27 cellular contexts compared by ENCODE assay signal in the genomic region with DNA sequence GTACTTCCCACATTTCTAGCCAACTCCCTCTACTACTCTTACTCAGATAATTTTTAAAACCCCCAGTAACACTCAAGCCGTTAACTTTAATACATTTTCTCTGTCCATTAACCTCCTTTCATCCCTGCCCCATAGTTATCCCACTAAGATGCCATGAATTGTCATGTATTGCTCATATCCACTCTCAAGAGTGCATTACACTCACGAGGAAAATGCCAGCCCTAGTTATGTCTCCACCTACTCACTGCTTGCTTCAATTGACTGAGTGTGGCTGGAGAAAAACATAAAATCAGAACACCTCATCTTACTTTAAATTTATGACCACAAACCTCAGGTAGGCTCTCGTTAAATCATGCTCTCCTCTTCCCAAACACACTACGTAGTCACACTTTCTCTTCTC.
"Had no signal": no experiment of that assay in that cellular context is flagged by ENCODE, and none has a peak within 500 bp of the region (broad histone marks: within the 10 kb centered on the region; RNA-seq: fewer than 3 reads in every experiment).

No MANE protein-coding gene starts in this region.

- H3K4me3 ChIP-seq: left ventricle myocardium inferior, lung, mucosa of descending colon, pancreas, prostate gland, right atrium auricular region, right lobe of liver, smooth muscle cell, tibial nerve, upper lobe of left lung had no signal

- H3K4me3 Mint-ChIP-seq: memory B cell; naive thymus-derived CD4-positive, alpha-beta T cell; natural killer cell treated with Interleukin-12 subunit alpha and Interleukin-12 subunit beta and Interleukin-15 and Interleukin-18, amount 100 ng/mL, for 72 hours; neural crest cell; stimulated activated memory B cell treated with anti-CD40 and anti-IgM and Interleukin-4, amounts not matched to agents 10 μg/mL and 1 μg/mL and 100 μg/mL, for 72 hours; stimulated activated naive CD8-positive, alpha-beta T cell treated with anti-CD3 and anti-CD28 coated beads, Interleukin-15, amount 100 ng/mL, for 72 hours had no signal

- H3K4me1 ChIP-seq: left ventricle myocardium inferior, pancreas, prostate gland, right atrium auricular region, right lobe of liver, tibial nerve, upper lobe of left lung had no signal

- H3K27ac Mint-ChIP-seq: memory B cell; naive thymus-derived CD4-positive, alpha-beta T cell; natural killer cell treated with Interleukin-12 subunit alpha and Interleukin-12 subunit beta and Interleukin-15 and Interleukin-18, amount 100 ng/mL, for 72 hours; stimulated activated memory B cell treated with anti-CD40 and anti-IgM and Interleukin-4, amounts not matched to agents 10 μg/mL and 1 μg/mL and 100 μg/mL, for 72 hours; stimulated activated naive CD8-positive, alpha-beta T cell treated with anti-CD3 and anti-CD28 coated beads, Interleukin-15, amount 100 ng/mL, for 72 hours had no signal

- H3K27me3 ChIP-seq: pancreas, right atrium auricular region, right lobe of liver, tibial nerve, upper lobe of left lung had no signal

- H3K9me3 ChIP-seq: mucosa of descending colon, pancreas, prostate gland, right lobe of liver had no signal

- H3K27me3 Mint-ChIP-seq: memory B cell; naive thymus-derived CD4-positive, alpha-beta T cell; natural killer cell treated with Interleukin-12 subunit alpha and Interleukin-12 subunit beta and Interleukin-15 and Interleukin-18, amount 100 ng/mL, for 72 hours; stimulated activated memory B cell treated with anti-CD40 and anti-IgM and Interleukin-4, amounts not matched to agents 10 μg/mL and 1 μg/mL and 100 μg/mL, for 72 hours; stimulated activated naive CD8-positive, alpha-beta T cell treated with anti-CD3 and anti-CD28 coated beads, Interleukin-15, amount 100 ng/mL, for 72 hours had no signal

- ATAC-seq: mucosa of descending colon; naive thymus-derived CD4-positive, alpha-beta T cell; natural killer cell treated with Interleukin-12 subunit alpha and Interleukin-12 subunit beta and Interleukin-15 and Interleukin-18, amount 100 ng/mL, for 72 hours; pancreas; right lobe of liver; stimulated activated memory B cell treated with anti-CD40 and anti-IgM and Interleukin-4, amounts not matched to agents 10 μg/mL and 1 μg/mL and 100 μg/mL, for 72 hours; stimulated activated naive CD8-positive, alpha-beta T cell treated with anti-CD3 and anti-CD28 coated beads, Interleukin-15, amount 100 ng/mL, for 72 hours had no signal

- H3K36me3 Mint-ChIP-seq: memory B cell; naive thymus-derived CD4-positive, alpha-beta T cell; natural killer cell treated with Interleukin-12 subunit alpha and Interleukin-12 subunit beta and Interleukin-15 and Interleukin-18, amount 100 ng/mL, for 72 hours; stimulated activated memory B cell treated with anti-CD40 and anti-IgM and Interleukin-4, amounts not matched to agents 10 μg/mL and 1 μg/mL and 100 μg/mL, for 72 hours had no signal

- H3K36me3 ChIP-seq: left ventricle myocardium inferior, pancreas, prostate gland, right atrium auricular region, right lobe of liver, tibial nerve, upper lobe of left lung had no signal

- DNase-seq: hippocampal formation; kidney; left ventricle myocardium inferior; midbrain; mucosa of descending colon; naive thymus-derived CD4-positive, alpha-beta T cell; nucleus accumbens; pancreas; posterior cingulate gyrus; right lobe of liver; stimulated activated CD4-positive, alpha-beta T cell treated with anti-CD3 and anti-CD28 coated beads, Interleukin-1b, Interleukin-23, amount 100 ng/mL, for 48 hours; stimulated activated CD4-positive, alpha-beta T cell treated with anti-CD3 and anti-CD28 coated beads, Interleukin-2, amount 100 ng/mL, for 48 hours; stimulated activated CD4-positive, alpha-beta T cell treated with anti-CD3 and anti-CD28 coated beads, Interleukin-4, amount 100 ng/mL, for 4 hours; stimulated activated CD8-positive, alpha-beta memory T cell treated with anti-CD3 and anti-CD28 coated beads, Interleukin-4, amount 100 ng/mL, for 48 hours; stimulated activated naive CD4-positive, alpha-beta T cell treated with Interleukin-2 at 50 U/mL for 16 hours; stimulated activated naive CD8-positive, alpha-beta T cell treated with anti-CD3 and anti-CD28 coated beads, Interleukin-15, amount 100 ng/mL, for 72 hours; substantia nigra; upper lobe of left lung had no signal

- H3K4me2 ChIP-seq: smooth muscle cell had no signal

- H3K4me1 Mint-ChIP-seq: memory B cell; naive thymus-derived CD4-positive, alpha-beta T cell; neural crest cell; stimulated activated memory B cell treated with anti-CD40 and anti-IgM and Interleukin-4, amounts not matched to agents 10 μg/mL and 1 μg/mL and 100 μg/mL, for 72 hours; stimulated activated naive CD8-positive, alpha-beta T cell treated with anti-CD3 and anti-CD28 coated beads, Interleukin-15, amount 100 ng/mL, for 72 hours had no signal

- H3K27ac ChIP-seq: left ventricle myocardium inferior, pancreas, prostate gland, right atrium auricular region, right lobe of liver, tibial nerve, upper lobe of left lung had no signal
